ENCODE assay signal across 28 cellular contexts in genomic region chr5:142070734-142071133, GRCh38.
"Had no signal": no experiment of that assay in that cellular context is flagged by ENCODE, and none has a peak within 500 bp of the region (broad histone marks: within the 10 kb centered on the region; RNA-seq: fewer than 3 reads in every experiment).

No MANE protein-coding gene starts in this region.

- H3K27ac Mint-ChIP-seq: activated B cell treated with CpG ODN at 0.5 μM for 24 hours; activated CD4-positive, alpha-beta memory T cell treated with anti-CD3 and anti-CD28 coated beads, Interleukin-2, amount 10 ng/mL, durations not matched to agents 7 days and 5 days; activated CD4-positive, alpha-beta T cell treated with anti-CD3 and anti-CD28 coated beads, Interleukin-2, amount 10 ng/mL, durations not matched to agents 7 days and 5 days; activated CD8-positive, alpha-beta memory T cell treated with anti-CD3 and anti-CD28 coated beads, Interleukin-2, amount 10 ng/mL, durations not matched to agents 7 days and 5 days; activated naive CD8-positive, alpha-beta T cell; effector memory CD8-positive, alpha-beta T cell; T-helper 2 cell treated with Interferon-gamma antibody and Interleukin-4, amounts not matched to agents 5 μg/mL and 100 μg/mL, for 36 hours had no signal

- H3K4me3 Mint-ChIP-seq: activated B cell treated with CpG ODN at 0.5 μM for 24 hours; activated CD4-positive, alpha-beta memory T cell treated with anti-CD3 and anti-CD28 coated beads, Interleukin-2, amount 10 ng/mL, durations not matched to agents 7 days and 5 days; activated CD4-positive, alpha-beta T cell treated with anti-CD3 and anti-CD28 coated beads, Interleukin-2, amount 10 ng/mL, durations not matched to agents 7 days and 5 days; activated CD8-positive, alpha-beta memory T cell treated with anti-CD3 and anti-CD28 coated beads, Interleukin-2, amount 10 ng/mL, durations not matched to agents 7 days and 5 days; activated naive CD8-positive, alpha-beta T cell; brain; effector memory CD8-positive, alpha-beta T cell; T-helper 17 cell; T-helper 2 cell treated with Interferon-gamma antibody and Interleukin-4, amounts not matched to agents 5 μg/mL and 100 μg/mL, for 36 hours had no signal

- H3K9me3 Mint-ChIP-seq: activated B cell treated with CpG ODN at 0.5 μM for 24 hours; activated CD4-positive, alpha-beta memory T cell treated with anti-CD3 and anti-CD28 coated beads, Interleukin-2, amount 10 ng/mL, durations not matched to agents 7 days and 5 days; activated CD4-positive, alpha-beta T cell treated with anti-CD3 and anti-CD28 coated beads, Interleukin-2, amount 10 ng/mL, durations not matched to agents 7 days and 5 days; effector memory CD8-positive, alpha-beta T cell; T-helper 2 cell treated with Interferon-gamma antibody and Interleukin-4, amounts not matched to agents 5 μg/mL and 100 μg/mL, for 36 hours had no signal

- H3K4me1 Mint-ChIP-seq: activated B cell treated with CpG ODN at 0.5 μM for 24 hours had no signal

- H3K36me3 Mint-ChIP-seq: activated CD8-positive, alpha-beta memory T cell treated with anti-CD3 and anti-CD28 coated beads, Interleukin-2, amount 10 ng/mL, durations not matched to agents 7 days and 5 days had no signal

- DNase-seq: activated B cell treated with CpG ODN at 0.5 μM for 24 hours; activated CD4-positive, alpha-beta memory T cell treated with anti-CD3 and anti-CD28 coated beads, Interleukin-2, amount 10 ng/mL, durations not matched to agents 7 days and 5 days; activated CD4-positive, alpha-beta T cell treated with anti-CD3 and anti-CD28 coated beads for 4 hours; activated CD4-positive, alpha-beta T cell treated with anti-CD3 and anti-CD28 coated beads, Interleukin-2, amount 10 ng/mL, durations not matched to agents 7 days and 5 days; activated CD4-positive, alpha-beta T cell treated with anti-CD3 and anti-CD28 coated beads, Interleukin-2, amount 50 U/mL, for 4 hours; activated CD8-positive, alpha-beta memory T cell treated with anti-CD3 and anti-CD28 coated beads, Interleukin-2, amount 10 ng/mL, durations not matched to agents 7 days and 5 days; activated effector memory CD4-positive, alpha-beta T cell treated with Interleukin-2 at 50 U/mL for 16 hours; activated gamma-delta T cell treated with Interleukin-2 at 50 U/mL for 16 hours; activated naive CD4-positive, alpha-beta T cell treated with anti-CD3 and anti-CD28 coated beads, Interleukin-2, amount 50 U/mL, for 16 hours; activated naive CD4-positive, alpha-beta T cell treated with Interleukin-2 at 50 U/mL for 16 hours; activated T-cell treated with anti-CD3 and anti-CD28 coated beads, Interleukin-2, amount 50 U/mL, for 48 hours; cortex of kidney; dermis blood vessel endothelial cell; effector CD4-positive, alpha-beta T cell; effector memory CD8-positive, alpha-beta T cell; erythroblast; foreskin keratinocyte; gastrocnemius medialis; glutamatergic neuron; heart left ventricle; T-helper 1 cell; T-helper 17 cell; T1000; WERI-Rb-1 had no signal

- H3K27me3 Mint-ChIP-seq: activated CD4-positive, alpha-beta T cell treated with anti-CD3 and anti-CD28 coated beads, Interleukin-2, amount 10 ng/mL, durations not matched to agents 7 days and 5 days; activated CD8-positive, alpha-beta memory T cell treated with anti-CD3 and anti-CD28 coated beads, Interleukin-2, amount 10 ng/mL, durations not matched to agents 7 days and 5 days; activated naive CD8-positive, alpha-beta T cell; brain had no signal

- ATAC-seq: activated CD4-positive, CD25-positive, alpha-beta regulatory T cell treated with anti-CD3 and anti-CD28 coated beads, Interleukin-2, amount 50 U/mL, for 24 hours; activated CD8-positive, alpha-beta memory T cell treated with anti-CD3 and anti-CD28 coated beads, Interleukin-2, amount 10 ng/mL, durations not matched to agents 7 days and 5 days; effector memory CD8-positive, alpha-beta T cell; foreskin keratinocyte; gastrocnemius medialis; heart left ventricle; T-helper 17 cell had no signal
